Comparison of ENCODE assay signal across 12 cellular contexts in the genomic region with DNA sequence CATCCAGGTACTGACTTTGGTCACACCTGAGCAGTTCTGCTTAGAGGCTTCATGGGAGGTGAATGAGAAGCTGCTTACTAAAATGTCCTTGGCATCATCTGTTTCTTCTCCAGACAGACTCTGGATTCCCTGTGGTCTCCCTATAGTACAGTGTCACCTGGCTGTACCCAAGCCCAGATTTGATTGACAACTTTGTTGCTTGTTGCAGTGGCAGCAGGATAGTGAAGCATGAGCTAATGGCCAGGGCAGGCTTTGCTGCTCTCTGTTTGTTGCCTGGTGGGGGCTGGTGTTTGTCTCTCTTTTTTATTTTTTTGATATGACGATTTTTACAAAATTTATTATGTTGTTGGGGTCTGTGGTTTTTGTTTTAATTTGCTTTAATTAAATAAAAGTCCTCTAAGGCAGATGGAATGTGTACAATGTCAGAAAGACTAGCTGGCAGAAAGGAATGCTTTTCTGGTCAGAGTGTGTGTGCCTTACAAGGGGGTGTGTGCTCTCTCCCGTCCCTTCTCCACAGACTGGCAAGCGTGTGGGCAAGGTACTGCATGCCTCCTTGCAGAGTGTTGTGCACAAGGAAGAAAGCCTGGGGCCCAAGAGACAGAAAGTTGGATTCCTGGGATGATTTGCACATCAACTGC. TPM values are rescaled to one million over a fixed set of nuclear protein-coding genes. Genes with fewer than 3 reads are reported as not detected.
A peak's percentile ranks its signal among the peaks of the same experiment; 100 is the strongest.
DNase-seq lines count a peak whose midpoint lies in the region; ATAC-seq and TF ChIP-seq lines count a peak whose summit lies in the region.
"Had no signal": no experiment of that assay in that cellular context is flagged by ENCODE, and none has a peak within 500 bp of the region (broad histone marks: within the 10 kb centered on the region; RNA-seq: fewer than 3 reads in every experiment).

No MANE protein-coding gene starts in this region.

- TF ChIP-seq CTCF in heart left ventricle (IDR thresholded peaks at IDR 0.05) (no peak), mesothelial cell of epicardium (IDR thresholded peaks at IDR 0.05; ENCODE audit: unreplicated experiment) (no peak), vagina (IDR thresholded peaks at IDR 0.05) (no peak)

- H3K36me3 Mint-ChIP-seq in dendritic cell treated with granulocyte-macrophage colony-stimulating factor and Interleukin-4, amounts not matched to agents 40 ng/mL and 50 ng/mL, for 4 days (ENCODE audit: low read depth): peaks cover 57% of the 10 kb centered on the region
- H3K36me3 Mint-ChIP-seq in mesothelial cell of epicardium: peaks cover 31% of the 10 kb centered on the region

- no peaks in the 10 kb centered on the region for H3K27me3 ChIP-seq in heart left ventricle
- no peaks in the 10 kb centered on the region for H3K27me3 ChIP-seq in vagina

- H3K27ac ChIP-seq in heart left ventricle: peak overlapping the region; percentile 80 to 97 (median 87)
- peak overlapping the region; percentile 87 for H3K27ac ChIP-seq in vagina

- peak overlapping the region; percentile 88 for H3K27ac Mint-ChIP-seq in dendritic cell treated with granulocyte-macrophage colony-stimulating factor and Interleukin-4, amounts not matched to agents 40 ng/mL and 50 ng/mL, for 4 days
- peak overlapping the region; percentile 95 for H3K27ac Mint-ChIP-seq in mesothelial cell of epicardium

- no peak overlapping the region for H3K4me3 Mint-ChIP-seq in dendritic cell treated with granulocyte-macrophage colony-stimulating factor and Interleukin-4, amounts not matched to agents 40 ng/mL and 50 ng/mL, for 4 days
- no peak overlapping the region for H3K4me3 Mint-ChIP-seq in mesothelial cell of epicardium

- DNase-seq in heart left ventricle (no peak), Right ventricle myocardium inferior (ENCODE audit: missing footprints) (no peak), mesothelial cell of epicardium (ENCODE audit: low spot score in 2 of 2, unreplicated experiment in 2 of 2) (no peak), vagina (ENCODE audit: extremely low spot score in 2 of 2) (no peak), pons (ENCODE audit: low spot score) (no peak)
- no peak for DNase-seq in stimulated activated naive CD8-positive, alpha-beta T cell treated with anti-CD3 and anti-CD28 coated beads, Interleukin-15, Interleukin-2, amounts not matched to agents 100 U/mL and 50 U/mL, for 24 hours
- DNase-seq: activated naive CD4-positive, alpha-beta T cell; NCI-H146; stimulated activated CD4-positive, alpha-beta T cell treated with anti-CD3 and anti-CD28 coated beads, Interleukin-15, amount 100 ng/mL, for 24 hours had no signal

- TF ChIP-seq POLR2A in heart left ventricle (IDR thresholded peaks at IDR 0.05) (no peak), vagina (IDR thresholded peaks at IDR 0.05) (no peak)

- WGBS in heart left ventricle, 4 donors: 55 to 68% (median 57%) methylated on average over 3 of the region's 3 CpGs

- H3K9me3 ChIP-seq in heart left ventricle (no peaks in the 10 kb centered on the region), vagina (no peaks in the 10 kb centered on the region)

- H3K4me3 ChIP-seq in heart left ventricle: no peak overlapping the region
- H3K4me3 ChIP-seq in vagina: no peak overlapping the region

- H3K4me1 ChIP-seq in heart left ventricle: peaks cover 17 to 79% (median 34%) of the 10 kb centered on the region in 12 donors
- peaks cover 55% of the 10 kb centered on the region for H3K4me1 ChIP-seq in vagina

- intact Hi-C loops in heart left ventricle (cut with DNase I): loop anchor here in 1 of 10 donors (2.0 kb wide), 1 partner anchor 16 kb away; a partner anchor contains a TSS
- intact Hi-C loops in Right ventricle myocardium inferior (cut with DNase I): loop anchor here (5.0 kb wide), 1 partner anchor 34 kb away; a partner anchor contains a TSS
- intact Hi-C loops in dendritic cell treated with granulocyte-macrophage colony-stimulating factor and Interleukin-4, amounts not matched to agents 40 ng/mL and 50 ng/mL, for 4 days (cut with micrococcal nuclease): no loop called here
- intact Hi-C loops in vagina (cut with DNase I): no loop called here

- H3K9me3 Mint-ChIP-seq in dendritic cell treated with granulocyte-macrophage colony-stimulating factor and Interleukin-4, amounts not matched to agents 40 ng/mL and 50 ng/mL, for 4 days: no peaks in the 10 kb centered on the region
- no peaks in the 10 kb centered on the region for H3K9me3 Mint-ChIP-seq in mesothelial cell of epicardium
- H3K9me3 Mint-ChIP-seq: CD14-positive monocyte had no signal

- ATAC-seq in heart left ventricle (peak in 2 of 4 donors; percentile 26 to 30), Right ventricle myocardium inferior (no peak), GM21528 (IDR thresholded peaks at IDR 0.05; ENCODE audit: low FRiP score, unreplicated experiment) (no peak)
- ATAC-seq in stimulated activated naive CD8-positive, alpha-beta T cell treated with anti-CD3 and anti-CD28 coated beads, Interleukin-15, Interleukin-2, amounts not matched to agents 100 U/mL and 50 U/mL, for 24 hours: no peak

- H3K27me3 Mint-ChIP-seq in dendritic cell treated with granulocyte-macrophage colony-stimulating factor and Interleukin-4, amounts not matched to agents 40 ng/mL and 50 ng/mL, for 4 days: no peaks in the 10 kb centered on the region
- no peaks in the 10 kb centered on the region for H3K27me3 Mint-ChIP-seq in mesothelial cell of epicardium (ENCODE audit: low read depth)

- peaks cover 37% of the 10 kb centered on the region for H3K4me1 Mint-ChIP-seq in dendritic cell treated with granulocyte-macrophage colony-stimulating factor and Interleukin-4, amounts not matched to agents 40 ng/mL and 50 ng/mL, for 4 days (ENCODE audit: low read depth)
- H3K4me1 Mint-ChIP-seq in mesothelial cell of epicardium: peaks cover 26% of the 10 kb centered on the region

- H3K36me3 ChIP-seq in heart left ventricle: peaks cover 0 to 30% (median 14%) of the 10 kb centered on the region in 9 donors
- peaks cover 0 to 4% of the 10 kb centered on the region in 2 donors for H3K36me3 ChIP-seq in vagina

RNA-seq across cellular contexts. Expression of a gene that starts 15.3 kb away (rescaled TPM):
- total RNA-seq in heart left ventricle: 100 to 1,000 TPM in 2 of 9 donors, 10 to 100 TPM in 7; 34.8 to 131 (median 71.3) TPM
- 100 to 1,000 TPM; 114 to 205 TPM for polyA plus RNA-seq in heart left ventricle
- total RNA-seq in Right ventricle myocardium inferior: 70.8 TPM
- 0.60 to 1.2 TPM (median 0.66 TPM) in 3 replicates for total RNA-seq in mesothelial cell of epicardium
- 41.7 TPM for total RNA-seq in vagina

RNA-seq across cellular contexts. Expression of a gene that starts 34.8 kb away (rescaled TPM):
- total RNA-seq in heart left ventricle (10 to 100 TPM; 23.8 to 87.3 (median 30.7) TPM), Right ventricle myocardium inferior (23.1 TPM), mesothelial cell of epicardium (53.6 TPM in 3 replicates), vagina (56.2 TPM)
- 10 to 100 TPM; 34.8 to 52.5 TPM for polyA plus RNA-seq in heart left ventricle

RNA-seq across cellular contexts. Expression of a gene that starts 34.9 kb away (rescaled TPM):
- total RNA-seq in heart left ventricle (10 to 100 TPM; 40.5 to 94.7 (median 52.7) TPM), Right ventricle myocardium inferior (35.8 TPM), mesothelial cell of epicardium (63.7 to 74.5 TPM (median 64.8 TPM) in 3 replicates), vagina (83.5 TPM)
- 10 to 100 TPM; 17.9 to 54.0 TPM for polyA plus RNA-seq in heart left ventricle

Comparison
In these comparisons a context has a peak if more than half of its experiments do, and no peak if none do; other contexts are left out.
1. RNA of a gene that starts 15.3 kb away (total RNA-seq): 34.8 to 131 TPM in heart left ventricle, 70.8 TPM in Right ventricle myocardium inferior (single experiment) and 41.7 TPM in vagina (single experiment); 0.60 to 1.2 TPM in mesothelial cell of epicardium; every median in the first group is over 10 times any median in the second.